8 cellular contexts compared by ENCODE assay signal in genomic region chr20:35952480-35953410, GRCh38. TPM values are rescaled to one million over a fixed set of nuclear protein-coding genes. Genes with fewer than 3 reads are reported as not detected.
DNase-seq lines count a peak whose midpoint lies in the region; ATAC-seq and TF ChIP-seq lines count a peak whose summit lies in the region.

No MANE protein-coding gene starts in this region.

- intact Hi-C loops in CD4-positive, alpha-beta memory T cell (cut with micrococcal nuclease): loop anchor here (5.0 to 10.0 kb wide), 7 partner anchors 180 to 1145 kb away; partner anchors contain the start of genes CPNE1, NCOA6, PHF20 and RBL1
- intact Hi-C loops in activated CD8-positive, alpha-beta T cell treated with anti-CD3 and anti-CD28 coated beads for 36 hours (cut with micrococcal nuclease): loop anchor here (10.0 kb wide), 1 partner anchor 338 kb away; the partner anchor contains the start of gene SPAG4

- H3K27ac Mint-ChIP-seq in CD4-positive, alpha-beta memory T cell: peak overlapping the region; percentile 99 to 100 (median 99)
- peak overlapping the region; percentile 100 for H3K27ac Mint-ChIP-seq in activated CD8-positive, alpha-beta T cell treated with anti-CD3 and anti-CD28 coated beads for 36 hours

- no peak for ATAC-seq in activated CD8-positive, alpha-beta T cell treated with anti-CD3 and anti-CD28 coated beads for 36 hours
- no peak for ATAC-seq in HG03280 (IDR thresholded peaks at IDR 0.05; ENCODE audit: unreplicated experiment)

- peak overlapping the region; percentile 64; the same call in 1 of the 2 replicates for H2AFZ ChIP-seq in KMS-11 (ENCODE audit: low read depth)

- peaks cover 0 to 3% (median 0%) of the 10 kb centered on the region in 8 donors for H3K9me3 Mint-ChIP-seq in CD4-positive, alpha-beta memory T cell
- H3K9me3 Mint-ChIP-seq in activated CD8-positive, alpha-beta T cell treated with anti-CD3 and anti-CD28 coated beads for 36 hours: no peaks in the 10 kb centered on the region

- CTCF ChIA-PET in CD4-positive, alpha-beta memory T cell (lab: Charles Lee; ENCODE audit: partially characterized antibody): interaction anchor here (1.5 to 2.7 kb wide), 5 partner anchors 10 to 497 kb away, joined by 3 to 19 read pairs (median 10); partner anchors contain the start of genes CEP250 and RBM39
- CTCF ChIA-PET in activated CD8-positive, alpha-beta T cell treated with anti-CD3 and anti-CD28 coated beads for 36 hours (lab: Charles Lee): interaction anchor here (1.1 to 3.8 kb wide), 9 partner anchors 10 to 351 kb away, joined by 3 to 42 read pairs (median 8); partner anchors contain the start of genes NFS1 and ROMO1

- H3K9ac ChIP-seq in KMS-11 (peak overlapping the region; percentile 97), skeletal muscle tissue (ENCODE audit: low read depth in 1 of 3, low read length in 3 of 3) (peak overlapping the region; percentile 99)

- peaks cover 6% of the 10 kb centered on the region for H3K36me3 ChIP-seq in CD4-positive, alpha-beta memory T cell (ENCODE audit: insufficient read depth, low read length)
- H3K36me3 ChIP-seq in KMS-11 (ENCODE audit: insufficient read depth) (no peaks in the 10 kb centered on the region), skeletal muscle tissue (ENCODE audit: control insufficient read depth in 3 of 3, insufficient read depth in 3 of 3, low read length in 3 of 3) (peaks cover 0 to 5% (median 4%) of the 10 kb centered on the region in 3 donors)

- peak overlapping the region; percentile 96 for H3K27ac ChIP-seq in CD4-positive, alpha-beta memory T cell (ENCODE audit: low read depth, low read length)
- H3K27ac ChIP-seq in KMS-11: peak overlapping the region; percentile 99
- H3K27ac ChIP-seq in skeletal muscle tissue (ENCODE audit: low read depth, low read length): peak overlapping the region; percentile 96

- peaks cover 8 to 47% (median 15%) of the 10 kb centered on the region in 4 donors for H3K4me1 Mint-ChIP-seq in CD4-positive, alpha-beta memory T cell
- H3K4me1 Mint-ChIP-seq in activated CD8-positive, alpha-beta T cell treated with anti-CD3 and anti-CD28 coated beads for 36 hours (ENCODE audit: low read depth): peaks cover 16% of the 10 kb centered on the region

- POLR2A ChIA-PET in CD4-positive, alpha-beta memory T cell (lab: Charles Lee; ENCODE audit: partially characterized antibody): interaction anchor here (1.0 to 3.8 kb wide), 24 partner anchors 10 to 1437 kb away, joined by 3 to 82 read pairs (median 8); partner anchors contain the start of genes CEP250, CNBD2, CPNE1 and DYNLRB1
- POLR2A ChIA-PET in activated CD8-positive, alpha-beta T cell treated with anti-CD3 and anti-CD28 coated beads for 36 hours (lab: Charles Lee): interaction anchor here (1.1 to 3.8 kb wide), 13 partner anchors 9 to 692 kb away, joined by 3 to 19 read pairs (median 6); partner anchors contain the start of genes CPNE1, ERGIC3, PHF20 and RBM12

- H3K27me3 ChIP-seq in CD4-positive, alpha-beta memory T cell (ENCODE audit: insufficient read depth, low read length): no peaks in the 10 kb centered on the region
- H3K27me3 ChIP-seq in KMS-11 (ENCODE audit: insufficient read depth, low read depth) (no peaks in the 10 kb centered on the region), skeletal muscle tissue (ENCODE audit: control insufficient read depth in 3 of 3, insufficient read depth in 3 of 3, low read length in 3 of 3) (no peaks in the 10 kb centered on the region)

- H3K4me3 ChIP-seq in CD4-positive, alpha-beta memory T cell (ENCODE audit: low read length in 2 of 2): peak overlapping the region; percentile 64 to 96
- H3K4me3 ChIP-seq in KMS-11 (IDR thresholded peaks at IDR 0.05; ENCODE audit: insufficient read depth, low read depth, low read length) (no peak overlapping the region), skeletal muscle tissue (ENCODE audit: low read length in 3 of 3) (peak overlapping the region; percentile 90 to 98 (median 92))

- 0 out of 2 replicates have a peak, but pooled peaks cover 5% of the 10 kb centered on the region for H4K20me1 ChIP-seq in KMS-11 (ENCODE audit: insufficient read depth)

- H3K4me2 ChIP-seq in KMS-11: peak overlapping the region; percentile 98

- TF ChIP-seq CTCF in KMS-11 (conservative IDR thresholded peaks at IDR 0.05; ENCODE audit: low read depth, low read length): no peak
- no peak for TF ChIP-seq CTCF in activated CD8-positive, alpha-beta T cell treated with anti-CD3 and anti-CD28 coated beads for 36 hours (IDR thresholded peaks at IDR 0.05)

- peak overlapping the region; percentile 99 to 100 (median 99) for H3K4me3 Mint-ChIP-seq in CD4-positive, alpha-beta memory T cell
- peak overlapping the region; percentile 98 for H3K4me3 Mint-ChIP-seq in activated CD8-positive, alpha-beta T cell treated with anti-CD3 and anti-CD28 coated beads for 36 hours

- peak in 1 of 5 donors; percentile 5 for DNase-seq in CD4-positive, alpha-beta memory T cell
- DNase-seq in activated CD8-positive, alpha-beta T cell treated with anti-CD3 and anti-CD28 coated beads for 36 hours: peak; percentile 9
- DNase-seq in hepatic stellate cell (ENCODE audit: low spot score): peak; percentile 19
- no peak for DNase-seq in putamen (ENCODE audit: low spot score)
- DNase-seq in stimulated activated CD4-positive, alpha-beta T cell treated with anti-CD3 and anti-CD28 coated beads, Interleukin-4, amount 100 ng/mL, for 24 hours: no peak

- peaks cover 8 to 37% of the 10 kb centered on the region in 2 donors for H3K36me3 Mint-ChIP-seq in CD4-positive, alpha-beta memory T cell
- peaks cover 17% of the 10 kb centered on the region for H3K36me3 Mint-ChIP-seq in activated CD8-positive, alpha-beta T cell treated with anti-CD3 and anti-CD28 coated beads for 36 hours (ENCODE audit: low read depth)

- peaks cover 25% of the 10 kb centered on the region for H3K4me1 ChIP-seq in CD4-positive, alpha-beta memory T cell (ENCODE audit: insufficient read depth, low read length)
- H3K4me1 ChIP-seq in KMS-11 (ENCODE audit: low read depth, poor library complexity, severe bottlenecking): peaks cover 28% of the 10 kb centered on the region
- H3K4me1 ChIP-seq in skeletal muscle tissue (ENCODE audit: control insufficient read depth in 3 of 3, insufficient read depth in 3 of 3, low read length in 3 of 3): peaks cover 15 to 25% (median 21%) of the 10 kb centered on the region in 3 donors

- peaks cover 38% of the 10 kb centered on the region for H3K79me2 ChIP-seq in KMS-11 (ENCODE audit: insufficient read depth, low read depth)

- H3K9me3 ChIP-seq in CD4-positive, alpha-beta memory T cell (ENCODE audit: control insufficient read depth in 1 of 2, low read length in 2 of 2): no peaks in the 10 kb centered on the region
- no peaks in the 10 kb centered on the region for H3K9me3 ChIP-seq in skeletal muscle tissue (ENCODE audit: control insufficient read depth in 3 of 3, low read length in 3 of 3)

- no peaks in the 10 kb centered on the region for H3K27me3 Mint-ChIP-seq in CD4-positive, alpha-beta memory T cell
- H3K27me3 Mint-ChIP-seq in activated CD8-positive, alpha-beta T cell treated with anti-CD3 and anti-CD28 coated beads for 36 hours: no peaks in the 10 kb centered on the region

RNA-seq across cellular contexts. Expression of gene SCAND1, which starts 1.6 kb away (rescaled TPM):
- 10 to 100 TPM; 45.1 to 53.8 TPM for total RNA-seq in CD4-positive, alpha-beta memory T cell
- 100 to 1,000 TPM; 124 to 185 TPM for polyA plus RNA-seq in CD4-positive, alpha-beta memory T cell
- total RNA-seq in activated CD8-positive, alpha-beta T cell treated with anti-CD3 and anti-CD28 coated beads for 36 hours: 10 to 100 TPM; 46.4 to 49.2 TPM
- 28.7 TPM for total RNA-seq in skeletal muscle tissue

RNA-seq across cellular contexts. Expression of gene CNBD2, which starts 15.6 kb away (rescaled TPM):
- total RNA-seq in CD4-positive, alpha-beta memory T cell: 1 to 10 TPM; 7.8 to 8.2 TPM
- 1 to 10 TPM; 6.7 to 7.2 TPM for polyA plus RNA-seq in CD4-positive, alpha-beta memory T cell
- 1 to 10 TPM; 4.9 to 6.1 TPM for total RNA-seq in activated CD8-positive, alpha-beta T cell treated with anti-CD3 and anti-CD28 coated beads for 36 hours
- 5.2 TPM for total RNA-seq in skeletal muscle tissue

Comparison
In these comparisons a context has a peak if more than half of its experiments do, and no peak if none do; other contexts are left out.
1. DNase-seq: peak in activated CD8-positive, alpha-beta T cell treated with anti-CD3 and anti-CD28 coated beads for 36 hours (single experiment) and hepatic stellate cell (single experiment); none in putamen (single experiment) and stimulated activated CD4-positive, alpha-beta T cell treated with anti-CD3 and anti-CD28 coated beads, Interleukin-4, amount 100 ng/mL, for 24 hours (single experiment).
2. Peak in every context shown above with its lines, with median percentiles within 50 percentile points of each other: H3K27ac ChIP-seq.